25 cellular contexts compared by ENCODE assay signal in genomic region chr4:121653986-121654385, GRCh38.
"Had no signal": no experiment of that assay in that cellular context is flagged by ENCODE, and none has a peak within 500 bp of the region (broad histone marks: within the 10 kb centered on the region; RNA-seq: fewer than 3 reads in every experiment).

No MANE protein-coding gene starts in this region.

- DNase-seq: dermis blood vessel endothelial cell; dorsolateral prefrontal cortex; effector CD4-positive, alpha-beta T cell; effector memory CD4-positive, alpha-beta T cell; foreskin keratinocyte; heart left ventricle; hypothalamus; immature natural killer cell; islet precursor cell; kidney; kidney glomerular epithelial cell; left lung; left ventricle myocardium superior; lower lobe of right lung; mesenchymal stem cell; mucosa of descending colon; naive B cell had no signal

- H3K27ac Mint-ChIP-seq: immature natural killer cell, mesothelial cell of epicardium, naive B cell had no signal

- H3K36me3 Mint-ChIP-seq: immature natural killer cell, mesothelial cell of epicardium, naive B cell had no signal

- H3K4me3 ChIP-seq: coronary artery, dorsolateral prefrontal cortex, esophagus muscularis mucosa, gastroesophageal sphincter, heart left ventricle, hepatocyte, left lung, lower lobe of right lung, mucosa of descending colon had no signal

- ATAC-seq: foreskin keratinocyte, gastroesophageal sphincter, heart left ventricle, left lung, left ventricle myocardium superior, lower lobe of right lung, mucosa of descending colon had no signal

- H3K4me1 Mint-ChIP-seq: immature natural killer cell, mesothelial cell of epicardium had no signal

- H3K27me3 ChIP-seq: esophagus muscularis mucosa, gastroesophageal sphincter, heart left ventricle, hepatocyte, left lung had no signal

- H3K36me3 ChIP-seq: esophagus muscularis mucosa, gastroesophageal sphincter, heart left ventricle, left lung, lower lobe of right lung had no signal

- H3K4me3 Mint-ChIP-seq: immature natural killer cell, mesothelial cell of epicardium, naive B cell had no signal

- FAIRE-seq: colon, endothelial cell of umbilical vein, frontal cortex, kidney had no signal

- H3K9me3 ChIP-seq: esophagus muscularis mucosa, gastroesophageal sphincter, heart left ventricle, left lung, lower lobe of right lung, mucosa of descending colon had no signal

- H2AFZ ChIP-seq: hepatocyte had no signal

- H3K79me2 ChIP-seq: hepatocyte had no signal

- H3K4me2 ChIP-seq: hepatocyte had no signal

- H3K4me1 ChIP-seq: foreskin keratinocyte, left lung, lower lobe of right lung had no signal

- H3K27ac ChIP-seq: coronary artery, dorsolateral prefrontal cortex, esophagus muscularis mucosa, foreskin keratinocyte, gastroesophageal sphincter, heart left ventricle, hepatocyte, left lung, lower lobe of right lung had no signal

- H3K9me3 Mint-ChIP-seq: immature natural killer cell, mesothelial cell of epicardium had no signal
